In the genomic region with DNA sequence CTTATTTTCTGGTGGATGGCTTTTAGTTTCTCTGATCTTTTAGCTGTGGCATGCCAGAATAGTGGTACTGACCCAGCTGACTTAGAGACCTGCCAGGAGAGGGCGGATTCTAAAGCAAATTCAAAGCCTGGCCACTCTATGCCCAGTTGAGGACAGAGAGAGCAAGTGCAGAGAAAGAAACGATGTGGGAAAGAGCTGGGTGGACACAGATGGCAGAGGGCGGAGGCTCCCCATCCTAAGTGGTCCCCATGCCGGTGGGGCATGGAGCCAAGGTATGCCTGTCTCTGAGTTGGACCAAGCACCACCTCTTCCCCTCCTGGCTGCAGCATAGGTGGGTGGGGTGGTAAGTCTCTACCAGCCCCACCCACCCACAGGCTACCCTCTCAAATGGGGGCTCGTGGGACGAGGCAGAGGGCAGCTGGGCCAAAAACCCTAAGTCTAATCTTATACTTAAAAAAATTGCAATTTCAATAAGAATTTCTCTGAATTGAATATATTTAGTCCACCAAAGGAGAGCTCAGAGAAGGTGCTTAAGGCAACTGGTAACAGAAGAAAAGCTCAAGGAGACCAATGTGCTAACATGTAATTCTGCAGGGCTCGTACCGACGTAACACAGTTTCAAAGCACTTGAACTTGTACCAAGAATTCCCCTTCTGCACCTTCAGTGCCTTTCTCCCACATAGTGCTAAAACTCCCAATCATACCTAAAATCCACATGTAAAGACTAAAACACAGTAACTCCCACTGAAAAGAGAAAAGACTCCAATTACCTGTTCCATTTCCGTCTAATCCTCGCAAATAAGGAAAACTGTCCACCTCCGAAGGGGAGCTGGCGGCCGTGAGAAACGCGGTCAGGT, we compare ENCODE assay signal across 10 cellular contexts.
DNase-seq lines count a peak whose midpoint lies in the region; ATAC-seq, FAIRE-seq and TF ChIP-seq lines count a peak whose summit lies in the region.
"Had no signal": no experiment of that assay in that cellular context is flagged by ENCODE, and none has a peak within 500 bp of the region (broad histone marks: within the 10 kb centered on the region; RNA-seq: fewer than 3 reads in every experiment).

No MANE protein-coding gene starts in this region.

- H3K27ac ChIP-seq in CD8-positive, alpha-beta T cell (ENCODE audit: low read depth, low read length), result peak overlapping the region; percentile 13
- no peak overlapping the region for H3K27ac ChIP-seq in GM12878 (ENCODE audit: control insufficient read depth, insufficient read depth)
- H3K27ac ChIP-seq in naive thymus-derived CD4-positive, alpha-beta T cell (ENCODE audit: low read depth, low read length), result peak overlapping the region; percentile 76
- H3K27ac ChIP-seq: brain microvascular endothelial cell had no signal

- H3K36me3 ChIP-seq in CD8-positive, alpha-beta T cell (ENCODE audit: insufficient read depth, low read length), result no peaks in the 10 kb centered on the region
- H3K36me3 ChIP-seq in GM12878 (ENCODE audit: control insufficient read depth in 2 of 2, insufficient read depth in 2 of 2, low read length in 1 of 2), result no peaks in the 10 kb centered on the region
- H3K36me3 ChIP-seq in naive thymus-derived CD4-positive, alpha-beta T cell (ENCODE audit: control insufficient read depth in 2 of 3, insufficient read depth in 3 of 3, low read length in 3 of 3), result no peaks in the 10 kb centered on the region
- H3K36me3 ChIP-seq: brain microvascular endothelial cell had no signal

- H3K9ac ChIP-seq in GM12878 (ENCODE audit: control insufficient read depth, insufficient read depth, low read length), result no peak overlapping the region; the same call in 1 of the 2 replicates

- SMC1A ChIA-PET in GM12878 (lab: Charles Lee; ENCODE audit: uncharacterized antibody, unreplicated experiment), result no interaction called here

- in situ Hi-C loops in GM12878 (cut with MboI), result no loop called here

- peak; percentile 48 for ATAC-seq in CD8-positive, alpha-beta T cell
- ATAC-seq in HG02870 (IDR thresholded peaks at IDR 0.05; ENCODE audit: unreplicated experiment) (peak; percentile 55), GM12878 (peak; percentile 38), GM21786 (IDR thresholded peaks at IDR 0.05; ENCODE audit: unreplicated experiment) (no peak), HG03175 (IDR thresholded peaks at IDR 0.05; ENCODE audit: unreplicated experiment) (no peak)
- peak; percentile 44 for ATAC-seq in naive thymus-derived CD4-positive, alpha-beta T cell

- DNase-seq in CD8-positive, alpha-beta T cell, result no peak
- DNase-seq in GM12878 (ENCODE audit: low read depth, low spot score) (peak; percentile 26), SKM-1 (lab: John Stamatoyannopoulos, UW; ENCODE audit: unreplicated experiment) (no peak), cerebellum (ENCODE audit: low spot score) (no peak)
- DNase-seq in naive thymus-derived CD4-positive, alpha-beta T cell, result peak in 2 of 9 donors; percentile 10 to 12
- DNase-seq: brain microvascular endothelial cell had no signal

- H2AFZ ChIP-seq in GM12878 (ENCODE audit: control insufficient read depth, low read depth, low read length), result peak overlapping the region; percentile 48

- no peak for TF ChIP-seq POLR2A in GM12878 (IDR thresholded peaks at IDR 0.05; ENCODE audit: low read depth, low read length)

- 28% methylated on average over 16 of the region's 16 CpGs for WGBS in GM12878 (ENCODE audit: insufficient coverage, insufficient replicate concordance, low lambda C conversion rate, missing lambda C conversion rate)

- H3K4me3 Mint-ChIP-seq in CD8-positive, alpha-beta T cell, result peak overlapping the region; percentile 98
- H3K4me3 Mint-ChIP-seq in naive thymus-derived CD4-positive, alpha-beta T cell, result peak overlapping the region; percentile 87 to 99 (median 95)

- no peaks in the 10 kb centered on the region for H3K27me3 ChIP-seq in CD8-positive, alpha-beta T cell (ENCODE audit: insufficient read depth, low read length)
- no peaks in the 10 kb centered on the region; a peak in 1 of 4 replicates for H3K27me3 ChIP-seq in GM12878 (replicated peaks in 1 of 2; ENCODE audit: control insufficient read depth in 2 of 2, insufficient read depth in 2 of 2, low read length in 1 of 2)
- no peaks in the 10 kb centered on the region for H3K27me3 ChIP-seq in naive thymus-derived CD4-positive, alpha-beta T cell (ENCODE audit: control insufficient read depth in 2 of 2, insufficient read depth in 2 of 2, low read length in 2 of 2)
- H3K27me3 ChIP-seq: brain microvascular endothelial cell had no signal

- no peak for TF ChIP-seq EP300 in GM12878 (IDR thresholded peaks at IDR 0.05; ENCODE audit: borderline replicate concordance in 1 of 2, control insufficient read depth in 1 of 2, low read depth in 2 of 2, low read length in 2 of 2)

- FAIRE-seq in GM12878 (lab: Jason Lieb, UNC), result peak; percentile 23
- FAIRE-seq: TTC549 had no signal

- peak overlapping the region; percentile 93 for H3K27ac Mint-ChIP-seq in CD8-positive, alpha-beta T cell
- peak overlapping the region; percentile 68 to 95 (median 93) for H3K27ac Mint-ChIP-seq in naive thymus-derived CD4-positive, alpha-beta T cell

- no peaks in the 10 kb centered on the region for H3K27me3 Mint-ChIP-seq in CD8-positive, alpha-beta T cell (ENCODE audit: low read depth)
- peaks cover 0 to 5% (median 0%) of the 10 kb centered on the region in 5 donors for H3K27me3 Mint-ChIP-seq in naive thymus-derived CD4-positive, alpha-beta T cell

- no peaks in the 10 kb centered on the region for H3K9me3 ChIP-seq in CD8-positive, alpha-beta T cell (ENCODE audit: low read length)
- H3K9me3 ChIP-seq in GM12878 (replicated peaks; ENCODE audit: control insufficient read depth, insufficient read depth, low read length), result no peaks in the 10 kb centered on the region
- no peaks in the 10 kb centered on the region for H3K9me3 ChIP-seq in naive thymus-derived CD4-positive, alpha-beta T cell (ENCODE audit: control insufficient read depth in 2 of 3, low read length in 3 of 3)

- TF ChIP-seq RAD21 in GM12878 (IDR thresholded peaks at IDR 0.05; ENCODE audit: insufficient read depth, low read depth, low read length), result no peak

- POLR2A ChIA-PET in CD8-positive, alpha-beta T cell (lab: Charles Lee), result interaction anchor here (1.0 kb wide), 1 partner anchor 70 kb away, joined by 4 read pairs; no protein-coding TSS in a partner anchor
- POLR2A ChIA-PET in GM12878 (lab: Charles Lee), result no interaction called here
- POLR2A ChIA-PET in naive thymus-derived CD4-positive, alpha-beta T cell (lab: Charles Lee), result interaction anchor here (0.5 to 0.8 kb wide), 3 partner anchors 10 to 160 kb away, joined by 3 to 4 read pairs (median 3); no protein-coding TSS in a partner anchor

- CTCF ChIA-PET in CD8-positive, alpha-beta T cell (lab: Charles Lee), result interaction anchor here (0.9 to 1.6 kb wide), 3 partner anchors 88 to 112 kb away, joined by 3 to 4 read pairs (median 4); no protein-coding TSS in a partner anchor
- CTCF ChIA-PET in GM12878 (lab: Yijun Ruan, JAX), result interaction anchor here (0.5 kb wide), 1 partner anchor 330 kb away, joined by 3 read pairs; no protein-coding TSS in a partner anchor
- CTCF ChIA-PET in naive thymus-derived CD4-positive, alpha-beta T cell (lab: Charles Lee), result interaction anchor here (0.6 kb wide), 1 partner anchor 104 kb away, joined by 3 read pairs; no protein-coding TSS in a partner anchor

- peak overlapping the region; percentile 50 for H3K4me3 ChIP-seq in CD8-positive, alpha-beta T cell (ENCODE audit: low read depth, low read length)
- peak overlapping the region; percentile 10; the same call in 1 of the 2 replicates for H3K4me3 ChIP-seq in GM12878
- peak overlapping the region; percentile 74 for H3K4me3 ChIP-seq in naive thymus-derived CD4-positive, alpha-beta T cell (ENCODE audit: low read length)

- no peaks in the 10 kb centered on the region for H4K20me1 ChIP-seq in GM12878 (ENCODE audit: control insufficient read depth, insufficient read depth)

- BruUV-seq in GM12878 (replicated peaks; lab: Mats Ljungman, UMichigan), result no TSS peak

- H3K4me1 Mint-ChIP-seq in CD8-positive, alpha-beta T cell (ENCODE audit: low read depth), result peaks cover 44% of the 10 kb centered on the region
- H3K4me1 Mint-ChIP-seq in naive thymus-derived CD4-positive, alpha-beta T cell, result peaks cover 25 to 55% (median 47%) of the 10 kb centered on the region in 7 donors

- intact Hi-C loops in CD8-positive, alpha-beta T cell (cut with DNase I, micrococcal nuclease), result loop anchor here in 1 of 2 experiments (2.0 to 5.0 kb wide), 2 partner anchors 85 to 118 kb away; a partner anchor contains a TSS
- intact Hi-C loops in GM12878 (cut with micrococcal nuclease; ENCODE audit: unreplicated experiment), result no loop called here
- intact Hi-C loops in naive thymus-derived CD4-positive, alpha-beta T cell (cut with micrococcal nuclease), result loop anchor here in 1 of 2 donors (5.0 kb wide), 3 partner anchors 47 to 157 kb away; a partner anchor contains a TSS

- TF ChIP-seq CTCF in CD8-positive, alpha-beta T cell (IDR thresholded peaks at IDR 0.05), result no peak
- TF ChIP-seq CTCF in GM12878 (IDR thresholded peaks at IDR 0.05 in 2 of 3, conservative IDR thresholded peaks at IDR 0.05 in 1 of 3; ENCODE audit: control insufficient read depth in 2 of 3, extremely low read depth in 1 of 3, insufficient read depth in 1 of 3, low read depth in 3 of 3, low read length in 3 of 3), result no peak

- peaks cover 8% of the 10 kb centered on the region for H3K36me3 Mint-ChIP-seq in CD8-positive, alpha-beta T cell
- peaks cover 0 to 21% (median 11%) of the 10 kb centered on the region in 5 donors for H3K36me3 Mint-ChIP-seq in naive thymus-derived CD4-positive, alpha-beta T cell

- no peaks in the 10 kb centered on the region for H3K79me2 ChIP-seq in GM12878 (ENCODE audit: control insufficient read depth, insufficient read depth, low read length)

- no peaks in the 10 kb centered on the region for H3K9me3 Mint-ChIP-seq in CD8-positive, alpha-beta T cell
- H3K9me3 Mint-ChIP-seq in naive thymus-derived CD4-positive, alpha-beta T cell, result no peaks in the 10 kb centered on the region

- RAD21 ChIA-PET in GM12878 (lab: Charles Lee; ENCODE audit: unreplicated experiment), result no interaction called here

- H3K4me1 ChIP-seq in CD8-positive, alpha-beta T cell (ENCODE audit: insufficient read depth, low read length), result peaks cover 18% of the 10 kb centered on the region
- peaks cover 5% of the 10 kb centered on the region for H3K4me1 ChIP-seq in GM12878 (ENCODE audit: control insufficient read depth, insufficient read depth, low read length)
- peaks cover 8 to 10% of the 10 kb centered on the region in 2 donors for H3K4me1 ChIP-seq in naive thymus-derived CD4-positive, alpha-beta T cell (ENCODE audit: control insufficient read depth in 2 of 2, insufficient read depth in 2 of 2, low read length in 2 of 2)

- peak overlapping the region; percentile 50 for H3K4me2 ChIP-seq in GM12878 (ENCODE audit: control insufficient read depth, insufficient read depth)

TF ChIP-seq in GM12878, 131 proteins besides CTCF, POLR2A, EP300 and RAD21 (continues in another document):
- no peak for TF ChIP-seq SIX5 (IDR thresholded peaks at IDR 0.05; ENCODE audit: low read depth, low read length, severe bottlenecking)

Comparison
In these comparisons a context has a peak if more than half of its experiments do, and no peak if none do; other contexts are left out.
1. ATAC-seq: peak in CD8-positive, alpha-beta T cell (single experiment), HG02870 (single experiment), GM12878 (single experiment) and naive thymus-derived CD4-positive, alpha-beta T cell (single experiment); none in GM21786 (single experiment) and HG03175 (single experiment).
2. H3K4me3 ChIP-seq: peak in every context shown above with its lines; median percentile 74 in naive thymus-derived CD4-positive, alpha-beta T cell; 50 in CD8-positive, alpha-beta T cell; 10 in GM12878.